ENCODE assay signal across 1 cellular context in genomic region chr14:74949859-74950572, GRCh38.
TF ChIP-seq lines count a peak whose summit lies in the region.

No MANE protein-coding gene starts in this region.

TF ChIP-seq in WTC11, 78 proteins besides CTCF, POLR2A, EP300 and RAD21:
- TF ChIP-seq ZSCAN18 (CRISPR knock-in tag; IDR thresholded peaks at IDR 0.05): no peak
- TF ChIP-seq, protein P1, sequence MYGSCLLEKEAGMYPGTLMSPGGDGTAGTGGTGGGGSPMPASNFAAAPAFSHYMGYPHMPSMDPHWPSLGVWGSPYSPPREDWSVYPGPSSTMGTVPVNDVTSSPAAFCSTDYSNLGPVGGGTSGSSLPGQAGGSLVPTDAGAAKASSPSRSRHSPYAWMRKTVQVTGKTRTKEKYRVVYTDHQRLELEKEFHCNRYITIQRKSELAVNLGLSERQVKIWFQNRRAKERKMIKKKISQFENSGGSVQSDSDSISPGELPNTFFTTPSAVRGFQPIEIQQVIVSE (CRISPR knock-in tag; IDR thresholded peaks at IDR 0.05; ENCODE audit: borderline replicate concordance): no peak
- TF ChIP-seq, protein P2, sequence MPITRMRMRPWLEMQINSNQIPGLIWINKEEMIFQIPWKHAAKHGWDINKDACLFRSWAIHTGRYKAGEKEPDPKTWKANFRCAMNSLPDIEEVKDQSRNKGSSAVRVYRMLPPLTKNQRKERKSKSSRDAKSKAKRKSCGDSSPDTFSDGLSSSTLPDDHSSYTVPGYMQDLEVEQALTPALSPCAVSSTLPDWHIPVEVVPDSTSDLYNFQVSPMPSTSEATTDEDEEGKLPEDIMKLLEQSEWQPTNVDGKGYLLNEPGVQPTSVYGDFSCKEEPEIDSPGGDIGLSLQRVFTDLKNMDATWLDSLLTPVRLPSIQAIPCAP (CRISPR knock-in tag; IDR thresholded peaks at IDR 0.05): no peak
- TF ChIP-seq, protein P3, sequence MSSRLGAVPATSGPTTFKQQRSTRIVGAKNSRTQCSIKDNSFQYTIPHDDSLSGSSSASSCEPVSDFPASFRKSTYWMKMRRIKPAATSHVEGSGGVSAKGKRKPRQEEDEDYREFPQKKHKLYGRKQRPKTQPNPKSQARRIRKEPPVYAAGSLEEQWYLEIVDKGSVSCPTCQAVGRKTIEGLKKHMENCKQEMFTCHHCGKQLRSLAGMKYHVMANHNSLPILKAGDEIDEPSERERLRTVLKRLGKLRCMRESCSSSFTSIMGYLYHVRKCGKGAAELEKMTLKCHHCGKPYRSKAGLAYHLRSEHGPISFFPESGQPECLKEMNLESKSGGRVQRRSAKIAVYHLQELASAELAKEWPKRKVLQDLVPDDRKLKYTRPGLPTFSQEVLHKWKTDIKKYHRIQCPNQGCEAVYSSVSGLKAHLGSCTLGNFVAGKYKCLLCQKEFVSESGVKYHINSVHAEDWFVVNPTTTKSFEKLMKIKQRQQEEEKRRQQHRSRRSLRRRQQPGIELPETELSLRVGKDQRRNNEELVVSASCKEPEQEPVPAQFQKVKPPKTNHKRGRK (CRISPR knock-in tag; IDR thresholded peaks at IDR 0.05; ENCODE audit: borderline replicate concordance): no peak
- no peak for TF ChIP-seq ZNF425 (CRISPR knock-in tag; conservative IDR thresholded peaks at IDR 0.05)
- TF ChIP-seq MXD4 (CRISPR knock-in tag; IDR thresholded peaks at IDR 0.05; ENCODE audit: borderline replicate concordance): no peak
- no peak for TF ChIP-seq NFATC4 (CRISPR knock-in tag; IDR thresholded peaks at IDR 0.05)
- no peak for TF ChIP-seq ESRRA (CRISPR knock-in tag; IDR thresholded peaks at IDR 0.05; ENCODE audit: borderline replicate concordance)
- TF ChIP-seq, protein P4, sequence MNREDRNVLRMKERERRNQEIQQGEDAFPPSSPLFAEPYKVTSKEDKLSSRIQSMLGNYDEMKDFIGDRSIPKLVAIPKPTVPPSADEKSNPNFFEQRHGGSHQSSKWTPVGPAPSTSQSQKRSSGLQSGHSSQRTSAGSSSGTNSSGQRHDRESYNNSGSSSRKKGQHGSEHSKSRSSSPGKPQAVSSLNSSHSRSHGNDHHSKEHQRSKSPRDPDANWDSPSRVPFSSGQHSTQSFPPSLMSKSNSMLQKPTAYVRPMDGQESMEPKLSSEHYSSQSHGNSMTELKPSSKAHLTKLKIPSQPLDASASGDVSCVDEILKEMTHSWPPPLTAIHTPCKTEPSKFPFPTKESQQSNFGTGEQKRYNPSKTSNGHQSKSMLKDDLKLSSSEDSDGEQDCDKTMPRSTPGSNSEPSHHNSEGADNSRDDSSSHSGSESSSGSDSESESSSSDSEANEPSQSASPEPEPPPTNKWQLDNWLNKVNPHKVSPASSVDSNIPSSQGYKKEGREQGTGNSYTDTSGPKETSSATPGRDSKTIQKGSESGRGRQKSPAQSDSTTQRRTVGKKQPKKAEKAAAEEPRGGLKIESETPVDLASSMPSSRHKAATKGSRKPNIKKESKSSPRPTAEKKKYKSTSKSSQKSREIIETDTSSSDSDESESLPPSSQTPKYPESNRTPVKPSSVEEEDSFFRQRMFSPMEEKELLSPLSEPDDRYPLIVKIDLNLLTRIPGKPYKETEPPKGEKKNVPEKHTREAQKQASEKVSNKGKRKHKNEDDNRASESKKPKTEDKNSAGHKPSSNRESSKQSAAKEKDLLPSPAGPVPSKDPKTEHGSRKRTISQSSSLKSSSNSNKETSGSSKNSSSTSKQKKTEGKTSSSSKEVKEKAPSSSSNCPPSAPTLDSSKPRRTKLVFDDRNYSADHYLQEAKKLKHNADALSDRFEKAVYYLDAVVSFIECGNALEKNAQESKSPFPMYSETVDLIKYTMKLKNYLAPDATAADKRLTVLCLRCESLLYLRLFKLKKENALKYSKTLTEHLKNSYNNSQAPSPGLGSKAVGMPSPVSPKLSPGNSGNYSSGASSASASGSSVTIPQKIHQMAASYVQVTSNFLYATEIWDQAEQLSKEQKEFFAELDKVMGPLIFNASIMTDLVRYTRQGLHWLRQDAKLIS (CRISPR knock-in tag; IDR thresholded peaks at IDR 0.05; ENCODE audit: borderline replicate concordance): no peak
- TF ChIP-seq JUN (CRISPR knock-in tag; IDR thresholded peaks at IDR 0.05): no peak
- TF ChIP-seq E2F1 (CRISPR knock-in tag; IDR thresholded peaks at IDR 0.05): no peak
- no peak for TF ChIP-seq IRF2 (CRISPR knock-in tag; IDR thresholded peaks at IDR 0.05; ENCODE audit: borderline replicate concordance, low read depth)
- no peak for TF ChIP-seq KAT7 (CRISPR knock-in tag; IDR thresholded peaks at IDR 0.05; ENCODE audit: borderline replicate concordance)
- TF ChIP-seq GRHL2 (CRISPR knock-in tag; IDR thresholded peaks at IDR 0.05; ENCODE audit: insufficient replicate concordance, severe bottlenecking): no peak
- no peak for TF ChIP-seq FOXK1 (CRISPR knock-in tag; IDR thresholded peaks at IDR 0.05)
- no peak for TF ChIP-seq ZNF317 (CRISPR knock-in tag; IDR thresholded peaks at IDR 0.05; ENCODE audit: borderline replicate concordance, low read depth)
- no peak for TF ChIP-seq NFE2L1 (CRISPR knock-in tag; IDR thresholded peaks at IDR 0.05)
- TF ChIP-seq NR1H2 (CRISPR knock-in tag; IDR thresholded peaks at IDR 0.05): no peak
- TF ChIP-seq, protein P5, sequence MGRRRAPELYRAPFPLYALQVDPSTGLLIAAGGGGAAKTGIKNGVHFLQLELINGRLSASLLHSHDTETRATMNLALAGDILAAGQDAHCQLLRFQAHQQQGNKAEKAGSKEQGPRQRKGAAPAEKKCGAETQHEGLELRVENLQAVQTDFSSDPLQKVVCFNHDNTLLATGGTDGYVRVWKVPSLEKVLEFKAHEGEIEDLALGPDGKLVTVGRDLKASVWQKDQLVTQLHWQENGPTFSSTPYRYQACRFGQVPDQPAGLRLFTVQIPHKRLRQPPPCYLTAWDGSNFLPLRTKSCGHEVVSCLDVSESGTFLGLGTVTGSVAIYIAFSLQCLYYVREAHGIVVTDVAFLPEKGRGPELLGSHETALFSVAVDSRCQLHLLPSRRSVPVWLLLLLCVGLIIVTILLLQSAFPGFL (CRISPR knock-in tag; IDR thresholded peaks at IDR 0.05; ENCODE audit: borderline replicate concordance): no peak
TF ChIP-seq in WTC11: peak in this region for 0.
